In the genomic region with DNA sequence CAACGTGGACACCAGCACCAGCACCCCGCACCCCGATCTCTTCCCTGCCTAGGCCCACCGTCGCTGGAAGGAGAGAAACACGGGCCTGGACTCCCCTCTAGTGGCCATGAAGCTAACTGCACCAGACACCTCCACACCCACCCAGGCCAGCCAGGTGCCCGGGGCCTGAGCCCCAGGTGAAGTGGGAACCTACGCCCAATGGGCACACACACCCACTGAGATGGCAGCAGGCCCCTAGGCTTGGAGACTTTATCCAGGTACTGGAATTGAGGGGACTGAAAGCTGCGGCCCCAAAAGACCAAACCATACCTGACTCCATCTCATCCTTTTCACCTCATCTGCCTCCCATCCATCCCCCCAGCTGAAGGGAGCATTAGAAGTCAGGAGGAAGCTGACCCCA, we compare ENCODE assay signal across 1 cellular context.
TF ChIP-seq lines count a peak whose summit lies in the region.

No MANE protein-coding gene starts in this region.

TF ChIP-seq in HEK293, 187 proteins besides CTCF, POLR2A, EP300 and RAD21 (continued from another document):
- TF ChIP-seq, protein P1, sequence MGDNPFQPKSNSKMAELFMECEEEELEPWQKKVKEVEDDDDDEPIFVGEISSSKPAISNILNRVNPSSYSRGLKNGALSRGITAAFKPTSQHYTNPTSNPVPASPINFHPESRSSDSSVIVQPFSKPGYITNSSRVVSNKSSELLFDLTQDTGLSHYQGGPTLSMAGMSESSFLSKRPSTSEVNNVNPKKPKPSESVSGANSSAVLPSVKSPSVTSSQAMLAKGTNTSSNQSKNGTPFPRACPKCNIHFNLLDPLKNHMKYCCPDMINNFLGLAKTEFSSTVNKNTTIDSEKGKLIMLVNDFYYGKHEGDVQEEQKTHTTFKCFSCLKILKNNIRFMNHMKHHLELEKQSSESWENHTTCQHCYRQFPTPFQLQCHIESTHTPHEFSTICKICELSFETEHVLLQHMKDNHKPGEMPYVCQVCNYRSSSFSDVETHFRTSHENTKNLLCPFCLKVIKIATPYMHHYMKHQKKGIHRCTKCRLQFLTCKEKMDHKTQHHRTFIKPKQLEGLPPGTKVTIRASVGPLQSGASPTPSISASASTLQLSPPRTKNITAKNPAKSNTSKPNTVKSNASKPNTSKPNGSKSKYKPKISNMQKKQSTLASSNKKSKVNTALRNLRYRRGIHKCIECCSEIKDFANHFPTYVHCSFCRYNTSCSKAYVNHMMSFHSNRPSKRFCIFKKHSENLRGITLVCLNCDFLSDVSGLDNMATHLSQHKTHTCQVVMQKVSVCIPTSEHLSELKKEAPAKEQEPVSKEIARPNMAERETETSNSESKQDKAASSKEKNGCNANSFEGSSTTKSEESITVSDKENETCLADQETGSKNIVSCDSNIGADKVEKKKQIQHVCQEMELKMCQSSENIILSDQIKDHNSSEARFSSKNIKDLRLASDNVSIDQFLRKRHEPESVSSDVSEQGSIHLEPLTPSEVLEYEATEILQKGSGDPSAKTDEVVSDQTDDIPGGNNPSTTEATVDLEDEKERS (tag by site-specific recombination; IDR thresholded peaks at IDR 0.05): no peak
- no peak for TF ChIP-seq ZNF10 (tag by site-specific recombination; IDR thresholded peaks at IDR 0.05)
- TF ChIP-seq, protein P2, sequence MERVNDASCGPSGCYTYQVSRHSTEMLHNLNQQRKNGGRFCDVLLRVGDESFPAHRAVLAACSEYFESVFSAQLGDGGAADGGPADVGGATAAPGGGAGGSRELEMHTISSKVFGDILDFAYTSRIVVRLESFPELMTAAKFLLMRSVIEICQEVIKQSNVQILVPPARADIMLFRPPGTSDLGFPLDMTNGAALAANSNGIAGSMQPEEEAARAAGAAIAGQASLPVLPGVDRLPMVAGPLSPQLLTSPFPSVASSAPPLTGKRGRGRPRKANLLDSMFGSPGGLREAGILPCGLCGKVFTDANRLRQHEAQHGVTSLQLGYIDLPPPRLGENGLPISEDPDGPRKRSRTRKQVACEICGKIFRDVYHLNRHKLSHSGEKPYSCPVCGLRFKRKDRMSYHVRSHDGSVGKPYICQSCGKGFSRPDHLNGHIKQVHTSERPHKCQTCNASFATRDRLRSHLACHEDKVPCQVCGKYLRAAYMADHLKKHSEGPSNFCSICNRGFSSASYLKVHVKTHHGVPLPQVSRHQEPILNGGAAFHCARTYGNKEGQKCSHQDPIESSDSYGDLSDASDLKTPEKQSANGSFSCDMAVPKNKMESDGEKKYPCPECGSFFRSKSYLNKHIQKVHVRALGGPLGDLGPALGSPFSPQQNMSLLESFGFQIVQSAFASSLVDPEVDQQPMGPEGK (tag by site-specific recombination; IDR thresholded peaks at IDR 0.05): no peak
- no peak for TF ChIP-seq ZSCAN30 (tag by site-specific recombination; IDR thresholded peaks at IDR 0.05)
- TF ChIP-seq ZNF629 (tag by site-specific recombination; IDR thresholded peaks at IDR 0.05): no peak
- no peak for TF ChIP-seq ZSCAN4 (tag by site-specific recombination; IDR thresholded peaks at IDR 0.05)
- no peak for TF ChIP-seq ZNF785 (tag by site-specific recombination; IDR thresholded peaks at IDR 0.05)
- TF ChIP-seq SCRT2 (tag by site-specific recombination; IDR thresholded peaks at IDR 0.05): no peak
- TF ChIP-seq ZNF426 (tag by site-specific recombination; IDR thresholded peaks at IDR 0.05): no peak
- no peak for TF ChIP-seq GLI4 (tag by site-specific recombination; IDR thresholded peaks at IDR 0.05)
- TF ChIP-seq ZNF654 (tag by site-specific recombination; IDR thresholded peaks at IDR 0.05; ENCODE audit: low read depth): peak; percentile 74
- no peak for TF ChIP-seq ZNF391 (tag by site-specific recombination; IDR thresholded peaks at IDR 0.05; ENCODE audit: borderline replicate concordance, low read depth)
- TF ChIP-seq ZNF362 (tag by site-specific recombination; IDR thresholded peaks at IDR 0.05): no peak
- TF ChIP-seq ZNF157 (tag by site-specific recombination; IDR thresholded peaks at IDR 0.05): no peak
- TF ChIP-seq ZNF560 (tag by site-specific recombination; IDR thresholded peaks at IDR 0.05; ENCODE audit: borderline replicate concordance): no peak
- no peak for TF ChIP-seq ZBTB49 (tag by site-specific recombination; IDR thresholded peaks at IDR 0.05; ENCODE audit: low read depth)
- no peak for TF ChIP-seq ZNF747 (tag by site-specific recombination; IDR thresholded peaks at IDR 0.05)
- no peak for TF ChIP-seq ZBTB1 (tag by site-specific recombination; IDR thresholded peaks at IDR 0.05)
- TF ChIP-seq YY1 (tag by site-specific recombination; IDR thresholded peaks at IDR 0.05): no peak
- 0 out of 2 replicates have a peak, but pooled peaks have one; percentile 20 for TF ChIP-seq ZFHX2 (tag by site-specific recombination; conservative IDR thresholded peaks at IDR 0.05)
- TF ChIP-seq, protein P3, sequence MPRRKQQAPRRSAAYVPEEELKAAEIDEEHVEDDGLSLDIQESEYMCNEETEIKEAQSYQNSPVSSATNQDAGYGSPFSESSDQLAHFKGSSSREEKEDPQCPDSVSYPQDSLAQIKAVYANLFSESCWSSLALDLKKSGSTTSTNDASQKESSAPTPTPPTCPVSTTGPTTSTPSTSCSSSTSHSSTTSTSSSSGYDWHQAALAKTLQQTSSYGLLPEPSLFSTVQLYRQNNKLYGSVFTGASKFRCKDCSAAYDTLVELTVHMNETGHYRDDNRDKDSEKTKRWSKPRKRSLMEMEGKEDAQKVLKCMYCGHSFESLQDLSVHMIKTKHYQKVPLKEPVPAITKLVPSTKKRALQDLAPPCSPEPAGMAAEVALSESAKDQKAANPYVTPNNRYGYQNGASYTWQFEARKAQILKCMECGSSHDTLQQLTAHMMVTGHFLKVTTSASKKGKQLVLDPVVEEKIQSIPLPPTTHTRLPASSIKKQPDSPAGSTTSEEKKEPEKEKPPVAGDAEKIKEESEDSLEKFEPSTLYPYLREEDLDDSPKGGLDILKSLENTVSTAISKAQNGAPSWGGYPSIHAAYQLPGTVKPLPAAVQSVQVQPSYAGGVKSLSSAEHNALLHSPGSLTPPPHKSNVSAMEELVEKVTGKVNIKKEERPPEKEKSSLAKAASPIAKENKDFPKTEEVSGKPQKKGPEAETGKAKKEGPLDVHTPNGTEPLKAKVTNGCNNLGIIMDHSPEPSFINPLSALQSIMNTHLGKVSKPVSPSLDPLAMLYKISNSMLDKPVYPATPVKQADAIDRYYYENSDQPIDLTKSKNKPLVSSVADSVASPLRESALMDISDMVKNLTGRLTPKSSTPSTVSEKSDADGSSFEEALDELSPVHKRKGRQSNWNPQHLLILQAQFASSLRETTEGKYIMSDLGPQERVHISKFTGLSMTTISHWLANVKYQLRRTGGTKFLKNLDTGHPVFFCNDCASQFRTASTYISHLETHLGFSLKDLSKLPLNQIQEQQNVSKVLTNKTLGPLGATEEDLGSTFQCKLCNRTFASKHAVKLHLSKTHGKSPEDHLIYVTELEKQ (tag by site-specific recombination; IDR thresholded peaks at IDR 0.05; ENCODE audit: borderline replicate concordance): no peak
- TF ChIP-seq ZNF37A (tag by site-specific recombination; IDR thresholded peaks at IDR 0.05): no peak
